ENCODE assay signal across 15 cellular contexts in genomic region chr17:75371981-75372380, GRCh38. TPM values are rescaled to one million over a fixed set of nuclear protein-coding genes. Genes with fewer than 3 reads are reported as not detected.
DNase-seq lines count a peak whose midpoint lies in the region; ATAC-seq and TF ChIP-seq lines count a peak whose summit lies in the region.
"Had no signal": no experiment of that assay in that cellular context is flagged by ENCODE, and none has a peak within 500 bp of the region (broad histone marks: within the 10 kb centered on the region; RNA-seq: fewer than 3 reads in every experiment).

No MANE protein-coding gene starts in this region.

- no peaks in the 10 kb centered on the region for H3K9me3 ChIP-seq in thyroid gland
- H3K9me3 ChIP-seq: gastrocnemius medialis, psoas muscle had no signal

- H3K27ac Mint-ChIP-seq in CD14-positive monocyte = peak overlapping the region; percentile 82 to 94 (median 88)
- H3K27ac Mint-ChIP-seq in T-helper 1 cell treated with Interleukin-12 subunit alpha and Interleukin-12 subunit beta and Interleukin-4 antibody, amounts not matched to agents 30 μg/mL and 1 μg/mL, for 36 hours = peak overlapping the region; percentile 79

- H3K4me3 ChIP-seq in dorsolateral prefrontal cortex (no peak overlapping the region), thyroid gland (replicated peaks in 1 of 3) (no peak overlapping the region)
- H3K4me3 ChIP-seq: gastrocnemius medialis, psoas muscle had no signal

- H3K27ac ChIP-seq in dorsolateral prefrontal cortex = peak overlapping the region in 37 of 59 donors; percentile 9 to 91 (median 78)
- no peak overlapping the region for H3K27ac ChIP-seq in thyroid gland

- intact Hi-C loops in CD14-positive monocyte (cut with micrococcal nuclease) (no loop called here), dorsolateral prefrontal cortex (cut with DNase I) (loop anchor here in 1 of 2 donors (2.0 kb wide), 1 partner anchor 35 kb away; no protein-coding TSS in a partner anchor), thyroid gland (cut with DNase I) (no loop called here)

- H3K36me3 ChIP-seq in thyroid gland = no peaks in the 10 kb centered on the region

- peaks cover 0 to 1% (median 0%) of the 10 kb centered on the region in 7 donors for H3K9me3 Mint-ChIP-seq in CD14-positive monocyte
- no peaks in the 10 kb centered on the region for H3K9me3 Mint-ChIP-seq in T-helper 1 cell treated with Interleukin-12 subunit alpha and Interleukin-12 subunit beta and Interleukin-4 antibody, amounts not matched to agents 30 μg/mL and 1 μg/mL, for 36 hours

- no peak overlapping the region for H3K4me3 Mint-ChIP-seq in CD14-positive monocyte
- peak overlapping the region; percentile 45 for H3K4me3 Mint-ChIP-seq in T-helper 1 cell treated with Interleukin-12 subunit alpha and Interleukin-12 subunit beta and Interleukin-4 antibody, amounts not matched to agents 30 μg/mL and 1 μg/mL, for 36 hours

- TF ChIP-seq CTCF in CD14-positive monocyte (IDR thresholded peaks at IDR 0.05) = no peak
- no peak for TF ChIP-seq CTCF in GM13976 (IDR thresholded peaks at IDR 0.05; ENCODE audit: borderline replicate concordance, control extremely low read depth, extremely low read depth, insufficient read depth, missing control alignments)
- TF ChIP-seq CTCF in dorsolateral prefrontal cortex (IDR thresholded peaks at IDR 0.05 in 54 of 56, conservative IDR thresholded peaks at IDR 0.05 in 2 of 56; ENCODE audit: low read depth in 1 of 56, partially characterized antibody in 56 of 56) = no peak
- TF ChIP-seq CTCF in thyroid gland (IDR thresholded peaks at IDR 0.05) = no peak

- H3K4me1 Mint-ChIP-seq in CD14-positive monocyte = peaks cover 57% of the 10 kb centered on the region
- H3K4me1 Mint-ChIP-seq in T-helper 1 cell treated with Interleukin-12 subunit alpha and Interleukin-12 subunit beta and Interleukin-4 antibody, amounts not matched to agents 30 μg/mL and 1 μg/mL, for 36 hours (ENCODE audit: low read depth) = peaks cover 41% of the 10 kb centered on the region

- DNase-seq in CD14-positive monocyte (ENCODE audit: low spot score) (no peak), GM13976 (ENCODE audit: low spot score) (peak; percentile 58), dorsolateral prefrontal cortex (no peak), thyroid gland (no peak), islet precursor cell (no peak)
- DNase-seq in stimulated activated CD4-positive, alpha-beta T cell treated with anti-CD3 and anti-CD28 coated beads, Interleukin-4, amount 100 ng/mL, for 4 hours = no peak
- DNase-seq: activated CD8-positive, alpha-beta memory T cell treated with anti-CD3 and anti-CD28 coated beads, Interleukin-2, amount 50 U/mL, for 48 hours; gastrocnemius medialis; NCI-H187; NCI-H748 treated with DMSO at 0.1 percent for 48 hours; psoas muscle; stimulated activated CD4-positive, alpha-beta T cell treated with anti-CD3 and anti-CD28 coated beads, Interleukin-1b, Interleukin-23, amount 100 ng/mL, for 48 hours; T-helper 9 cell had no signal

- no peak for ATAC-seq in GM19455 (IDR thresholded peaks at IDR 0.05; ENCODE audit: unreplicated experiment)
- ATAC-seq: gastrocnemius medialis, psoas muscle had no signal

- 88 to 90% methylated on average over 5 of the region's 5 CpGs for WGBS in thyroid gland, 2 donors

- H3K36me3 Mint-ChIP-seq in CD14-positive monocyte = peaks cover 35 to 62% of the 10 kb centered on the region in 2 donors
- peaks cover 16% of the 10 kb centered on the region for H3K36me3 Mint-ChIP-seq in T-helper 1 cell treated with Interleukin-12 subunit alpha and Interleukin-12 subunit beta and Interleukin-4 antibody, amounts not matched to agents 30 μg/mL and 1 μg/mL, for 36 hours (ENCODE audit: low read depth)

- in situ Hi-C loops in GM13976 (cut with MboI; ENCODE audit: low sequenced_read_pairs, unreplicated experiment) = no loop called here

- H3K4me1 ChIP-seq in thyroid gland = peaks cover 5 to 13% of the 10 kb centered on the region in 2 donors

- H3K27me3 ChIP-seq in dorsolateral prefrontal cortex (no peaks in the 10 kb centered on the region), thyroid gland (no peaks in the 10 kb centered on the region)
- H3K27me3 ChIP-seq: gastrocnemius medialis had no signal

- TF ChIP-seq POLR2A in thyroid gland (IDR thresholded peaks at IDR 0.05) = no peak

- no peaks in the 10 kb centered on the region for H3K27me3 Mint-ChIP-seq in CD14-positive monocyte (ENCODE audit: low read depth in 3 of 3)
- H3K27me3 Mint-ChIP-seq in T-helper 1 cell treated with Interleukin-12 subunit alpha and Interleukin-12 subunit beta and Interleukin-4 antibody, amounts not matched to agents 30 μg/mL and 1 μg/mL, for 36 hours (ENCODE audit: low read depth) = no peaks in the 10 kb centered on the region

RNA-seq across cellular contexts. Expression of gene GRB2, which starts 33.5 kb away (rescaled TPM):
- polyA plus RNA-seq in CD14-positive monocyte = 100 to 1,000 TPM; 262 to 338 TPM
- total RNA-seq in dorsolateral prefrontal cortex (100 to 1,000 TPM in 110 of 120 experiments, 10 to 100 TPM in 10; 79.0 to 181 (median 137) TPM), thyroid gland (100 to 1,000 TPM in 2 of 4 donors, 10 to 100 TPM in 2; 65.8 to 101 (median 97.3) TPM)

Comparison
In these comparisons a context has a peak if more than half of its experiments do, and no peak if none do; other contexts are left out.
1. H3K27ac ChIP-seq: peak in dorsolateral prefrontal cortex (37 of 59); none in thyroid gland (0 of 3).